Comparison of ENCODE assay signal across 9 cellular contexts in genomic region chr18:12076424-12077140, GRCh38. TPM values are rescaled to one million over a fixed set of nuclear protein-coding genes. Genes with fewer than 3 reads are reported as not detected.
DNase-seq lines count a peak whose midpoint lies in the region; ATAC-seq and TF ChIP-seq lines count a peak whose summit lies in the region.
"Had no signal": no experiment of that assay in that cellular context is flagged by ENCODE, and none has a peak within 500 bp of the region (broad histone marks: within the 10 kb centered on the region; RNA-seq: fewer than 3 reads in every experiment).

No MANE protein-coding gene starts in this region.

- ATAC-seq in WTC11: peak; percentile 94
- ATAC-seq in right cardiac atrium: peak; percentile 80 to 84
- ATAC-seq in stimulated activated effector memory CD8-positive, alpha-beta T cell treated with anti-CD3 and anti-CD28 coated beads, Interleukin-12 subunit alpha, Interleukin-12 subunit beta, amount 100 ng/mL, for 72 hours: peak; percentile 77
- no peak for ATAC-seq in GM21576 (IDR thresholded peaks at IDR 0.05; ENCODE audit: unreplicated experiment)
- ATAC-seq in HG02588 (IDR thresholded peaks at IDR 0.05; ENCODE audit: unreplicated experiment): no peak

- H3K27me3 ChIP-seq in right cardiac atrium (ENCODE audit: control insufficient read depth, insufficient read depth): no peaks in the 10 kb centered on the region
- H3K27me3 ChIP-seq: BLaER1 treated with 17β-estradiol and CSF1 and Interleukin-3, amounts not matched to agents 10 nM and 100 nM had no signal

- no peak for TF ChIP-seq CTCF in WTC11 (IDR thresholded peaks at IDR 0.05)

- H3K27ac ChIP-seq in right cardiac atrium (ENCODE audit: low read length): no peak overlapping the region
- H3K27ac ChIP-seq: BLaER1 treated with 17β-estradiol and CSF1 and Interleukin-3, amounts not matched to agents 10 nM and 100 nM had no signal

- peak; percentile 65 for DNase-seq in NCI-H748 (lab: John Stamatoyannopoulos, UW; ENCODE audit: unreplicated experiment)
- no peak for DNase-seq in NCI-H748 treated with DMSO at 0.1 percent for 48 hours (lab: John Stamatoyannopoulos, UW)
- peak; percentile 54 for DNase-seq in WTC11 (ENCODE audit: low spot score)
- peak in 2 of 3 donors; percentile 60 to 66 for DNase-seq in right cardiac atrium
- no peak for DNase-seq in stimulated activated effector memory CD8-positive, alpha-beta T cell treated with anti-CD3 and anti-CD28 coated beads, Interleukin-12 subunit alpha, Interleukin-12 subunit beta, amount 100 ng/mL, for 72 hours (ENCODE audit: low spot score in 2 of 2)
- no peak for DNase-seq in NK-92 treated with Interleukin-12 subunit alpha and Interleukin-12 subunit beta, amount 100 ng/mL, for 24 hours (lab: John Stamatoyannopoulos, UW)

- no peaks in the 10 kb centered on the region for H3K36me3 Mint-ChIP-seq in WTC11
- no peaks in the 10 kb centered on the region for H3K36me3 Mint-ChIP-seq in stimulated activated effector memory CD8-positive, alpha-beta T cell treated with anti-CD3 and anti-CD28 coated beads, Interleukin-12 subunit alpha, Interleukin-12 subunit beta, amount 100 ng/mL, for 72 hours

- POLR2A ChIA-PET in WTC11 (lab: Charles Lee): no interaction called here

- H3K4me1 Mint-ChIP-seq in WTC11: peaks cover 9% of the 10 kb centered on the region
- no peaks in the 10 kb centered on the region for H3K4me1 Mint-ChIP-seq in stimulated activated effector memory CD8-positive, alpha-beta T cell treated with anti-CD3 and anti-CD28 coated beads, Interleukin-12 subunit alpha, Interleukin-12 subunit beta, amount 100 ng/mL, for 72 hours

- no peaks in the 10 kb centered on the region for H3K9me3 ChIP-seq in right cardiac atrium (ENCODE audit: control insufficient read depth, low read length)
- H3K9me3 ChIP-seq: BLaER1 treated with 17β-estradiol and CSF1 and Interleukin-3, amounts not matched to agents 10 nM and 100 nM had no signal

- H3K27me3 Mint-ChIP-seq in WTC11 (ENCODE audit: low read depth): peaks cover 28% of the 10 kb centered on the region

- no peaks in the 10 kb centered on the region for H3K9me3 Mint-ChIP-seq in WTC11
- H3K9me3 Mint-ChIP-seq in stimulated activated effector memory CD8-positive, alpha-beta T cell treated with anti-CD3 and anti-CD28 coated beads, Interleukin-12 subunit alpha, Interleukin-12 subunit beta, amount 100 ng/mL, for 72 hours: no peaks in the 10 kb centered on the region

- 41% methylated on average over 47 of the region's 59 CpGs for WGBS in right cardiac atrium

- H3K27ac Mint-ChIP-seq in WTC11: no peak overlapping the region
- H3K27ac Mint-ChIP-seq in stimulated activated effector memory CD8-positive, alpha-beta T cell treated with anti-CD3 and anti-CD28 coated beads, Interleukin-12 subunit alpha, Interleukin-12 subunit beta, amount 100 ng/mL, for 72 hours: no peak overlapping the region

- CTCF ChIA-PET in WTC11 (lab: Charles Lee): interaction anchor here (0.6 kb wide), 1 partner anchor 195 kb away, joined by 4 read pairs; no protein-coding TSS in a partner anchor

- H3K4me1 ChIP-seq in right cardiac atrium (ENCODE audit: control insufficient read depth, insufficient read depth, low read length): no peaks in the 10 kb centered on the region
- H3K4me1 ChIP-seq: BLaER1 treated with 17β-estradiol and CSF1 and Interleukin-3, amounts not matched to agents 10 nM and 100 nM had no signal

- H3K4me3 ChIP-seq in right cardiac atrium (ENCODE audit: low read length): peak overlapping the region; percentile 21
- H3K4me3 ChIP-seq: BLaER1 treated with 17β-estradiol and CSF1 and Interleukin-3, amounts not matched to agents 10 nM and 100 nM had no signal

- H3K4me3 Mint-ChIP-seq in WTC11: peak overlapping the region; percentile 57
- no peak overlapping the region for H3K4me3 Mint-ChIP-seq in stimulated activated effector memory CD8-positive, alpha-beta T cell treated with anti-CD3 and anti-CD28 coated beads, Interleukin-12 subunit alpha, Interleukin-12 subunit beta, amount 100 ng/mL, for 72 hours

- intact Hi-C loops in right cardiac atrium (cut with DNase I): no loop called here

TF ChIP-seq in WTC11, 78 proteins besides CTCF, POLR2A, EP300 and RAD21 (continues in another document):
- TF ChIP-seq CDX4 (CRISPR knock-in tag; IDR thresholded peaks at IDR 0.05; ENCODE audit: borderline replicate concordance): no peak
- no peak for TF ChIP-seq GRHL2 (CRISPR knock-in tag; IDR thresholded peaks at IDR 0.05; ENCODE audit: insufficient replicate concordance, severe bottlenecking)
- no peak for TF ChIP-seq TCF7 (CRISPR knock-in tag; IDR thresholded peaks at IDR 0.05; ENCODE audit: low read depth)
- TF ChIP-seq ZNF425 (CRISPR knock-in tag; conservative IDR thresholded peaks at IDR 0.05): no peak
- no peak for TF ChIP-seq NFYB (CRISPR knock-in tag; conservative IDR thresholded peaks at IDR 0.05; ENCODE audit: low read depth)
- TF ChIP-seq JUN (CRISPR knock-in tag; IDR thresholded peaks at IDR 0.05): no peak
- TF ChIP-seq ZSCAN18 (CRISPR knock-in tag; IDR thresholded peaks at IDR 0.05): no peak
- no peak for TF ChIP-seq SMAD4 (CRISPR knock-in tag; IDR thresholded peaks at IDR 0.05)
- TF ChIP-seq ERG (CRISPR knock-in tag; IDR thresholded peaks at IDR 0.05): no peak
- TF ChIP-seq OVOL2 (CRISPR knock-in tag; IDR thresholded peaks at IDR 0.05; ENCODE audit: borderline replicate concordance): no peak
- no peak for TF ChIP-seq ZNF263 (CRISPR knock-in tag; IDR thresholded peaks at IDR 0.05; ENCODE audit: low read depth)
- TF ChIP-seq SP1 (CRISPR knock-in tag; conservative IDR thresholded peaks at IDR 0.05): no peak

RNA-seq across cellular contexts. Expression of gene ANKRD62, which starts 17.1 kb away (rescaled TPM):
- total RNA-seq in WTC11 (2021): not detected in 3 replicates
- not detected for total RNA-seq in right cardiac atrium
- polyA plus RNA-seq in right cardiac atrium: not detected

Comparison
In these comparisons a context has a peak if more than half of its experiments do, and no peak if none do; other contexts are left out.
1. DNase-seq: peak in NCI-H748 (single experiment), WTC11 (single experiment) and right cardiac atrium (2 of 3); none in NCI-H748 treated with DMSO at 0.1 percent for 48 hours (single experiment), stimulated activated effector memory CD8-positive, alpha-beta T cell treated with anti-CD3 and anti-CD28 coated beads, Interleukin-12 subunit alpha, Interleukin-12 subunit beta, amount 100 ng/mL, for 72 hours (0 of 2) and NK-92 treated with Interleukin-12 subunit alpha and Interleukin-12 subunit beta, amount 100 ng/mL, for 24 hours (single experiment).
2. ATAC-seq: peak in WTC11 (single experiment), right cardiac atrium (2 of 2) and stimulated activated effector memory CD8-positive, alpha-beta T cell treated with anti-CD3 and anti-CD28 coated beads, Interleukin-12 subunit alpha, Interleukin-12 subunit beta, amount 100 ng/mL, for 72 hours (single experiment); none in GM21576 (single experiment) and HG02588 (single experiment).